ENCODE assay signal across 35 cellular contexts in genomic region chr17:33639103-33639991, GRCh38.
DNase-seq lines count a peak whose midpoint lies in the region; ATAC-seq, FAIRE-seq and TF ChIP-seq lines count a peak whose summit lies in the region.
"Had no signal": no experiment of that assay in that cellular context is flagged by ENCODE, and none has a peak within 500 bp of the region (broad histone marks: within the 10 kb centered on the region; RNA-seq: fewer than 3 reads in every experiment).

No MANE protein-coding gene starts in this region.

- H3K36me3 ChIP-seq in iPS-18a (ENCODE audit: control insufficient read depth, low read depth, low read length): no peaks in the 10 kb centered on the region
- H3K36me3 ChIP-seq in HepG2 (replicated peaks in 1 of 2; ENCODE audit: control insufficient read depth in 1 of 2, insufficient read depth in 2 of 2, low read length in 2 of 2): no peaks in the 10 kb centered on the region
- no peaks in the 10 kb centered on the region for H3K36me3 ChIP-seq in osteoblast (ENCODE audit: insufficient read depth, low read length)
- H3K36me3 ChIP-seq: prostate gland, SJCRH30, stomach had no signal

- FAIRE-seq in HepG2 (lab: Jason Lieb, UNC): no peak
- FAIRE-seq: bronchial epithelial cell, endothelial cell of umbilical vein, islet of Langerhans had no signal

- peaks cover 22% of the 10 kb centered on the region for H3K4me1 ChIP-seq in iPS-18a (ENCODE audit: control insufficient read depth, low read depth, low read length)
- H3K4me1 ChIP-seq in HepG2 (ENCODE audit: insufficient read depth, low read length): no peaks in the 10 kb centered on the region
- H3K4me1 ChIP-seq in osteoblast (ENCODE audit: insufficient read depth, low read length): no peaks in the 10 kb centered on the region
- H3K4me1 ChIP-seq: prostate gland, SJCRH30, stomach had no signal

- CTCF ChIA-PET in HepG2 (lab: Yijun Ruan, JAX; ENCODE audit: low intra/inter-chr PET ratio, low total read pairs): no interaction called here

- H3K4me3 ChIP-seq in HL-60 (replicated peaks; ENCODE audit: insufficient read depth, low read length): no peak overlapping the region
- peak overlapping the region; percentile 34 for H3K4me3 ChIP-seq in iPS-18a (ENCODE audit: low read length)
- H3K4me3 ChIP-seq in HepG2 (replicated peaks in 1 of 3; ENCODE audit: insufficient read depth in 1 of 3, low read depth in 2 of 3, low read length in 3 of 3): no peak overlapping the region
- no peak overlapping the region for H3K4me3 ChIP-seq in osteoblast (ENCODE audit: insufficient read depth, low read length)
- H3K4me3 ChIP-seq: GM23248, prostate gland, SJCRH30, stomach had no signal

- H3K27ac ChIP-seq in HL-60 (replicated peaks) (peak overlapping the region; percentile 83), iPS-18a (ENCODE audit: low read length) (no peak overlapping the region), HepG2 (ENCODE audit: extremely low read length, insufficient read depth, low read length) (no peak overlapping the region), osteoblast (ENCODE audit: low read depth, low read length) (no peak overlapping the region)
- H3K27ac ChIP-seq: C4-2B, GM23248, prostate gland, SJCRH30, stomach, VCaP had no signal

- TF ChIP-seq EP300 in HepG2 (IDR thresholded peaks at IDR 0.05; ENCODE audit: low read depth in 2 of 2, low read length in 2 of 2) (no peak), HepG2 (CRISPR knock-in tag; IDR thresholded peaks at IDR 0.05; ENCODE audit: borderline replicate concordance) (no peak)

- ATAC-seq in HepG2 (no peak), HG03565 (IDR thresholded peaks at IDR 0.05; ENCODE audit: unreplicated experiment) (no peak)
- ATAC-seq: left lobe of liver, sciatic nerve had no signal

- POLR2A ChIA-PET in HepG2 (lab: Yijun Ruan, JAX): no interaction called here

- H2AFZ ChIP-seq in HepG2 (ENCODE audit: low read length): no peak overlapping the region
- no peak overlapping the region for H2AFZ ChIP-seq in osteoblast (ENCODE audit: low read length)
- H2AFZ ChIP-seq: GM23248 had no signal

- no peaks in the 10 kb centered on the region for H4K20me1 ChIP-seq in HepG2 (ENCODE audit: insufficient read depth, low read length)
- H4K20me1 ChIP-seq in osteoblast (ENCODE audit: insufficient read depth, low read length): no peaks in the 10 kb centered on the region

- no peak for TF ChIP-seq RAD21 in HepG2 (CRISPR knock-in tag; IDR thresholded peaks at IDR 0.05)

- BruUV-seq in HepG2 (replicated peaks; lab: Mats Ljungman, UMichigan): no TSS peak

- H3K79me2 ChIP-seq in HepG2 (ENCODE audit: insufficient read depth, low read length): no peaks in the 10 kb centered on the region
- H3K79me2 ChIP-seq in osteoblast (ENCODE audit: insufficient read depth, low read length): no peaks in the 10 kb centered on the region

- TF ChIP-seq POLR2A in HepG2 (IDR thresholded peaks at IDR 0.05; ENCODE audit: insufficient read depth in 1 of 2, low read depth in 2 of 2, low read length in 2 of 2): no peak

- DNase-seq in HL-60 (ENCODE audit: low read depth in 1 of 2, low spot score in 1 of 2): peak; percentile 6 to 87
- peak; percentile 64 for DNase-seq in NOMO-1 treated with DMSO at 0.1 percent for 48 hours (lab: John Stamatoyannopoulos, UW; ENCODE audit: unreplicated experiment)
- DNase-seq in HepG2 (ENCODE audit: low spot score): no peak
- no peak for DNase-seq in RPMI8226
- DNase-seq in osteoblast (ENCODE audit: insufficient read length, low spot score, missing footprints): no peak
- DNase-seq: activated CD4-positive, alpha-beta T cell treated with anti-CD3 and anti-CD28 coated beads for 4 hours; activated effector memory CD4-positive, alpha-beta T cell treated with Interleukin-2 at 50 U/mL for 16 hours; activated T-cell treated with anti-CD3 and anti-CD28 coated beads, Interleukin-2, amount 50 U/mL, for 1 hour; anterior cingulate cortex; Calu3; DMS79 treated with DMSO at 0.1 percent for 48 hours; GM23248; HFFc6; hypothalamus; naive B cell; NCI-H146; NCI-H2107; NCI-H446; NCI-H748 treated with DMSO at 0.1 percent for 48 hours; nucleus accumbens; SJCRH30; stimulated activated CD8-positive, alpha-beta memory T cell treated with anti-CD3 and anti-CD28 coated beads, Interleukin-4, amount 100 ng/mL, for 48 hours; stomach; SW 1271; T1000 had no signal

- in situ Hi-C loops in HepG2 (cut with HindIII; ENCODE audit: extremely low pct_ligation_motif_present, low pct_unique_long_range_greater_than_20kb): no loop called here

- H3K27me3 ChIP-seq in HL-60 (ENCODE audit: insufficient read depth, poor library complexity, severe bottlenecking) (no peaks in the 10 kb centered on the region), iPS-18a (ENCODE audit: control insufficient read depth, insufficient read depth, low read length) (no peaks in the 10 kb centered on the region), HepG2 (ENCODE audit: control insufficient read depth in 1 of 2, insufficient read depth in 2 of 2, low read length in 2 of 2) (no peaks in the 10 kb centered on the region; a peak in 1 of 5 replicates), osteoblast (ENCODE audit: insufficient read depth, low read length) (no peaks in the 10 kb centered on the region)
- H3K27me3 ChIP-seq: stomach had no signal

- intact Hi-C loops in HepG2 (cut with micrococcal nuclease; ENCODE audit: unreplicated experiment): no loop called here

- no peak overlapping the region for H3K4me2 ChIP-seq in HepG2 (ENCODE audit: low read depth, low read length)
- H3K4me2 ChIP-seq in osteoblast (ENCODE audit: insufficient read depth, low read length): no peak overlapping the region

- H3K9me3 ChIP-seq in iPS-18a (ENCODE audit: control insufficient read depth, low read depth, low read length): no peaks in the 10 kb centered on the region
- H3K9me3 ChIP-seq in HepG2 (ENCODE audit: low read length): peaks cover 7% of the 10 kb centered on the region
- no peaks in the 10 kb centered on the region for H3K9me3 ChIP-seq in osteoblast (ENCODE audit: low read depth, low read length)
- H3K9me3 ChIP-seq: prostate gland, SJCRH30 had no signal

- H3K9ac ChIP-seq in iPS-18a (ENCODE audit: low read length) (no peak overlapping the region), HepG2 (ENCODE audit: insufficient read depth, low read depth, low read length) (no peak overlapping the region)
- H3K9ac ChIP-seq: GM23248 had no signal

- 6% methylated on average over 6 of the region's 6 CpGs for WGBS in HepG2 (ENCODE audit: low lambda C conversion rate)

- no peak for TF ChIP-seq CTCF in HL-60 (IDR thresholded peaks at IDR 0.05; ENCODE audit: insufficient read depth, low read length)
- no peak for TF ChIP-seq CTCF in HepG2 (CRISPR knock-in tag; IDR thresholded peaks at IDR 0.05)
- no peak for TF ChIP-seq CTCF in osteoblast (IDR thresholded peaks at IDR 0.05; ENCODE audit: extremely low read depth, low read depth, low read length)

TF ChIP-seq in HepG2, 621 proteins besides CTCF, POLR2A, EP300 and RAD21 (continues in another document):
- TF ChIP-seq ZNF546 (CRISPR knock-in tag; conservative IDR thresholded peaks at IDR 0.05): no peak
- no peak for TF ChIP-seq MTA1 (CRISPR knock-in tag; IDR thresholded peaks at IDR 0.05; ENCODE audit: borderline replicate concordance)
- no peak for TF ChIP-seq ARID2 (CRISPR knock-in tag; IDR thresholded peaks at IDR 0.05; ENCODE audit: borderline replicate concordance)
- no peak for TF ChIP-seq ZNF549 (CRISPR knock-in tag; IDR thresholded peaks at IDR 0.05)
- TF ChIP-seq ZNF83 (CRISPR knock-in tag; IDR thresholded peaks at IDR 0.05; ENCODE audit: borderline replicate concordance): no peak
- TF ChIP-seq SMAD9 (CRISPR knock-in tag; IDR thresholded peaks at IDR 0.05): no peak
- no peak for TF ChIP-seq KAT8 (CRISPR knock-in tag; IDR thresholded peaks at IDR 0.05)

Comparison
In these comparisons a context has a peak if more than half of its experiments do, and no peak if none do; other contexts are left out.
1. DNase-seq: peak in HL-60 (2 of 2) and NOMO-1 treated with DMSO at 0.1 percent for 48 hours (single experiment); none in HepG2 (single experiment), RPMI8226 (single experiment) and osteoblast (single experiment).